Comparison of ENCODE assay signal across 1 cellular context in genomic region chr3:71065764-71066013, GRCh38.
TF ChIP-seq lines count a peak whose summit lies in the region.

No MANE protein-coding gene starts in this region.

TF ChIP-seq in SK-N-SH, 30 proteins besides CTCF, POLR2A, EP300 and RAD21 (continued from another document):
- no peak for TF ChIP-seq CHD2 (IDR thresholded peaks at IDR 0.05; ENCODE audit: low read length, partially characterized antibody)
- TF ChIP-seq USF1 (IDR thresholded peaks at IDR 0.05; ENCODE audit: borderline replicate concordance, low read depth) = no peak
- no peak for TF ChIP-seq REST (IDR thresholded peaks at IDR 0.05; ENCODE audit: low read depth, low read length)
- TF ChIP-seq POLR2AphosphoS5 (IDR thresholded peaks at IDR 0.05; ENCODE audit: low read depth, low read length) = no peak
- no peak for TF ChIP-seq TAF1 (IDR thresholded peaks at IDR 0.05; ENCODE audit: borderline replicate concordance, low read depth, low read length)
- TF ChIP-seq MXI1 (IDR thresholded peaks at IDR 0.05; ENCODE audit: low read depth, low read length) = no peak
- TF ChIP-seq ZBTB33 (IDR thresholded peaks at IDR 0.05; ENCODE audit: borderline replicate concordance, low read depth) = no peak
- TF ChIP-seq SIN3A (IDR thresholded peaks at IDR 0.05; ENCODE audit: borderline replicate concordance, low read depth, low read length) = no peak
- no peak for TF ChIP-seq MEF2A (IDR thresholded peaks at IDR 0.05; ENCODE audit: borderline replicate concordance, low read depth)
- TF ChIP-seq TEAD4 (IDR thresholded peaks at IDR 0.05; ENCODE audit: borderline replicate concordance, insufficient read depth) = no peak
- no peak for TF ChIP-seq RCOR1 (IDR thresholded peaks at IDR 0.05; ENCODE audit: low read length)
